Comparison of ENCODE assay signal across 1 cellular context in genomic region chr4:168731006-168731636, GRCh38.
TF ChIP-seq lines count a peak whose summit lies in the region.

No MANE protein-coding gene starts in this region.

TF ChIP-seq in IMR-90, 13 proteins besides CTCF, POLR2A, EP300 and RAD21:
- no peak for TF ChIP-seq CHD1 (IDR thresholded peaks at IDR 0.05; ENCODE audit: low read depth, low read length)
- TF ChIP-seq ELK1 (IDR thresholded peaks at IDR 0.05; ENCODE audit: borderline replicate concordance, low read depth, low read length) = no peak
- no peak for TF ChIP-seq RFX5 (IDR thresholded peaks at IDR 0.05; ENCODE audit: low read depth, low read length)
- no peak for TF ChIP-seq SMC3 (IDR thresholded peaks at IDR 0.05; ENCODE audit: low read depth, low read length)
- peak; percentile 96 for TF ChIP-seq CEBPB (IDR thresholded peaks at IDR 0.05; ENCODE audit: low read depth, low read length)
- TF ChIP-seq MXI1 (IDR thresholded peaks at IDR 0.05; ENCODE audit: borderline replicate concordance, low read depth, low read length) = no peak
- no peak for TF ChIP-seq RCOR1 (IDR thresholded peaks at IDR 0.05; ENCODE audit: insufficient replicate concordance, low read length)
- no peak; the same call in 1 of the 2 replicates for TF ChIP-seq MAFK (IDR thresholded peaks at IDR 0.05; ENCODE audit: low read depth, low read length)
- no peak for TF ChIP-seq NFE2L2 (IDR thresholded peaks at IDR 0.05; ENCODE audit: low read depth, low read length)
- TF ChIP-seq BHLHE40 (IDR thresholded peaks at IDR 0.05; ENCODE audit: low read depth, low read length) = peak; percentile 23; the same call in 1 of the 2 replicates
- no peak for TF ChIP-seq MAZ (IDR thresholded peaks at IDR 0.05; ENCODE audit: borderline replicate concordance, low read depth, low read length)
- TF ChIP-seq FOS (IDR thresholded peaks at IDR 0.05; ENCODE audit: low read depth, low read length) = no peak
- no peak for TF ChIP-seq USF2 (IDR thresholded peaks at IDR 0.05; ENCODE audit: low read depth, low read length)
